1 cellular context compared by ENCODE assay signal in genomic region chr2:173963817-173964564, GRCh38.
TF ChIP-seq lines count a peak whose summit lies in the region.

No MANE protein-coding gene starts in this region.

TF ChIP-seq in HepG2, 621 proteins besides CTCF, POLR2A, EP300 and RAD21 (continued from another document and continues in another):
- no peak for TF ChIP-seq ZNF879 (CRISPR knock-in tag; IDR thresholded peaks at IDR 0.05)
- TF ChIP-seq ZC3H13 (CRISPR knock-in tag; IDR thresholded peaks at IDR 0.05) = no peak; the same call in 1 of the 2 replicates
- no peak; the same call in 1 of the 2 replicates for TF ChIP-seq ZFP90 (CRISPR knock-in tag; IDR thresholded peaks at IDR 0.05; ENCODE audit: borderline replicate concordance)
- peak; percentile 38; the same call in 1 of the 2 replicates for TF ChIP-seq ZFYVE20 (CRISPR knock-in tag; IDR thresholded peaks at IDR 0.05; ENCODE audit: borderline replicate concordance, low read depth)
- TF ChIP-seq TOPORS (CRISPR knock-in tag; IDR thresholded peaks at IDR 0.05) = peak; percentile 96; the same call in 1 of the 2 replicates
- TF ChIP-seq NKX3-1 (CRISPR knock-in tag; IDR thresholded peaks at IDR 0.05) = no peak
- TF ChIP-seq ZNF761 (CRISPR knock-in tag; conservative IDR thresholded peaks at IDR 0.05) = no peak; the same call in 1 of the 2 replicates
- TF ChIP-seq ZNF335 (CRISPR knock-in tag; IDR thresholded peaks at IDR 0.05) = peak; percentile 59; the same call in 1 of the 2 replicates
- no peak for TF ChIP-seq HOXA5 (CRISPR knock-in tag; IDR thresholded peaks at IDR 0.05)
- TF ChIP-seq NONO (IDR thresholded peaks at IDR 0.05) = no peak
- TF ChIP-seq NONO (CRISPR knock-in tag; conservative IDR thresholded peaks at IDR 0.05) = no peak; the same call in 1 of the 2 replicates
- TF ChIP-seq ZNF18 (CRISPR knock-in tag; IDR thresholded peaks at IDR 0.05; ENCODE audit: insufficient replicate concordance) = peak; percentile 12
- 0 out of 2 replicates have a peak, but pooled peaks have one; percentile 7 for TF ChIP-seq ZNF337 (CRISPR knock-in tag; IDR thresholded peaks at IDR 0.05; ENCODE audit: borderline replicate concordance, low read depth)
- TF ChIP-seq KLF13 (CRISPR knock-in tag; IDR thresholded peaks at IDR 0.05) = no peak
- TF ChIP-seq ZNF563 (CRISPR knock-in tag; IDR thresholded peaks at IDR 0.05) = peak; percentile 98
- TF ChIP-seq NCOA5 (CRISPR knock-in tag; IDR thresholded peaks at IDR 0.05) = no peak
- TF ChIP-seq ATF4 (CRISPR knock-in tag; IDR thresholded peaks at IDR 0.05) = no peak; a peak in 1 of 4 replicates
- no peak for TF ChIP-seq NPAS2 (CRISPR knock-in tag; IDR thresholded peaks at IDR 0.05; ENCODE audit: borderline replicate concordance)
- no peak for TF ChIP-seq ZNF691 (CRISPR knock-in tag; IDR thresholded peaks at IDR 0.05; ENCODE audit: borderline replicate concordance, low read depth)
- TF ChIP-seq MTA3 (CRISPR knock-in tag; IDR thresholded peaks at IDR 0.05) = no peak
- 0 out of 2 replicates have a peak, but pooled peaks have one; percentile 8 for TF ChIP-seq ZFP82 (CRISPR knock-in tag; IDR thresholded peaks at IDR 0.05; ENCODE audit: borderline replicate concordance)
- TF ChIP-seq ZNF503 (CRISPR knock-in tag; IDR thresholded peaks at IDR 0.05) = peak; percentile 57; the same call in 1 of the 2 replicates
- TF ChIP-seq ZNF17 (CRISPR knock-in tag; IDR thresholded peaks at IDR 0.05) = no peak
- TF ChIP-seq ZNF367 (CRISPR knock-in tag; IDR thresholded peaks at IDR 0.05; ENCODE audit: borderline replicate concordance) = peak; percentile 79; the same call in 1 of the 2 replicates
- no peak; the same call in 1 of the 2 replicates for TF ChIP-seq HNF4G (IDR thresholded peaks at IDR 0.05; ENCODE audit: borderline replicate concordance, low read depth, low read length)
- no peak for TF ChIP-seq HNF4G (CRISPR knock-in tag; IDR thresholded peaks at IDR 0.05; ENCODE audit: borderline replicate concordance, low read depth)
- peak; percentile 41 for TF ChIP-seq ZNF609 (CRISPR knock-in tag; IDR thresholded peaks at IDR 0.05; ENCODE audit: borderline replicate concordance)
- peak; percentile 90; the same call in 1 of the 2 replicates for TF ChIP-seq TMF1 (CRISPR knock-in tag; IDR thresholded peaks at IDR 0.05; ENCODE audit: low read depth)
- TF ChIP-seq MEIS2 (CRISPR knock-in tag; IDR thresholded peaks at IDR 0.05) = peak; percentile 83; the same call in 1 of the 2 replicates
- no peak for TF ChIP-seq PITX1 (CRISPR knock-in tag; IDR thresholded peaks at IDR 0.05)
- no peak for TF ChIP-seq STAT5B (CRISPR knock-in tag; IDR thresholded peaks at IDR 0.05)
- TF ChIP-seq ATF2 (CRISPR knock-in tag; IDR thresholded peaks at IDR 0.05) = no peak; the same call in 1 of the 2 replicates
- no peak for TF ChIP-seq ZKSCAN1 (IDR thresholded peaks at IDR 0.05; ENCODE audit: low read length)
- TF ChIP-seq HOXA3 (CRISPR knock-in tag; IDR thresholded peaks at IDR 0.05) = peak; percentile 17
- TF ChIP-seq MEF2D (CRISPR knock-in tag; IDR thresholded peaks at IDR 0.05) = no peak
- peak; percentile 39; the same call in 1 of the 2 replicates for TF ChIP-seq E2F2 (CRISPR knock-in tag; IDR thresholded peaks at IDR 0.05; ENCODE audit: borderline replicate concordance)
- peak; percentile 20; the same call in 1 of the 2 replicates for TF ChIP-seq ZNF672 (CRISPR knock-in tag; IDR thresholded peaks at IDR 0.05)
- no peak for TF ChIP-seq ZKSCAN8 (CRISPR knock-in tag; IDR thresholded peaks at IDR 0.05; ENCODE audit: borderline replicate concordance)
- TF ChIP-seq RBM22 (optimal IDR thresholded peaks at IDR 0.05; ENCODE audit: low read length) = no peak
- TF ChIP-seq RBAK (CRISPR knock-in tag; IDR thresholded peaks at IDR 0.05) = no peak
- 0 out of 2 replicates have a peak, but pooled peaks have one; percentile 7 for TF ChIP-seq GATA4 (IDR thresholded peaks at IDR 0.05; ENCODE audit: borderline replicate concordance, low read depth)
- no peak for TF ChIP-seq ZNF224 (CRISPR knock-in tag; IDR thresholded peaks at IDR 0.05)
- TF ChIP-seq ZNF740 (CRISPR knock-in tag; IDR thresholded peaks at IDR 0.05) = peak; percentile 64
- no peak; the same call in none of the 2 replicates for TF ChIP-seq ERF (CRISPR knock-in tag; IDR thresholded peaks at IDR 0.05)
- TF ChIP-seq ZNF746 (CRISPR knock-in tag; IDR thresholded peaks at IDR 0.05) = peak; percentile 93
- TF ChIP-seq ATF5 (CRISPR knock-in tag; IDR thresholded peaks at IDR 0.05; ENCODE audit: low read depth) = no peak
- no peak for TF ChIP-seq NFYC (CRISPR knock-in tag; IDR thresholded peaks at IDR 0.05)
- TF ChIP-seq POLR2G (IDR thresholded peaks at IDR 0.05; ENCODE audit: low read depth, low read length) = peak; percentile 93
- 0 out of 2 replicates have a peak, but pooled peaks have one; percentile 57 for TF ChIP-seq AHR (CRISPR knock-in tag; IDR thresholded peaks at IDR 0.05)
- TF ChIP-seq AFF4 (CRISPR knock-in tag; IDR thresholded peaks at IDR 0.05) = no peak
- TF ChIP-seq CC2D1A (CRISPR knock-in tag; IDR thresholded peaks at IDR 0.05) = no peak
